ENCODE assay signal across 19 cellular contexts in the genomic region with DNA sequence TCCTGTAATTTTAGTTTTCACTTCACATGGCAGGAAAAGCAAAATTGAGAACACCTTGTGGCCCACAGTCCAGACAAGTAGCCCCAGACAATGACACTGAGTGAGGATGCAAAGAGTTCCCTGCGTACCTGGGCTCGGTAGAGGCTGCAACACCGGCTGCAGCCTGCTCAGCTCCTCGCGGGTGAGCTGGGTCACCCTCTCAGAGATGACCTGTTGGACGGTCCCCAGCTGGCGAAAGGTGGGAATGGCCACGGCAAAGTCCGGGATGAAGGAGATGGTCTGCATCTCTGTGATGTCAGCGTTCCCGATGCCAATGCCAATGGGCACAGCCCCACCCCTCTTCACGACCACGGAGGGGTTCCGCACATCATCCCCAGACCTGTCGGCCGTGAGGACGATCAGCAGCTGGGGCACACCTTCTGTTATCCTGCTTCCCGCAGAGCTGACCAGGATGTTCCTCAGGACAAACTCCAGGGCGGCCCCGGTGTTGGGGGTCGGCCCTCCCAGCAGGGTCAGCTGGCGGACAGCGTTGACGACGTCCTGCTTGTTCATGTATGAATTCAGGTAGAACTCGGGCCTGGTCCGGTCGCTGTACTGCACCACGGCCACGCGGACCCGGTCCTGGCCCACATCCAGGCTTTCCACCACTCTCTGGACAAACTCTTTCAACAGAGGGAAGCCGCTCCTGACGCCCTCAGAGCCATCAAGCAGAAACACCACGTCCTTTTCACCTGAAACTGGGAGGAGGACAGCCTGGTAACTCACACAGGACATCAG. TPM values are rescaled to one million over a fixed set of nuclear protein-coding genes. Genes with fewer than 3 reads are reported as not detected.
A peak's percentile ranks its signal among the peaks of the same experiment; 100 is the strongest.
DNase-seq lines count a peak whose midpoint lies in the region; ATAC-seq and TF ChIP-seq lines count a peak whose summit lies in the region.
"Had no signal": no experiment of that assay in that cellular context is flagged by ENCODE, and none has a peak within 500 bp of the region (broad histone marks: within the 10 kb centered on the region; RNA-seq: fewer than 3 reads in every experiment).

No MANE protein-coding gene starts in this region.

- H3K27me3 ChIP-seq in mesenchymal stem cell (ENCODE audit: control insufficient read depth in 1 of 2, insufficient read depth in 1 of 2, low read length in 2 of 2) (no peaks in the 10 kb centered on the region), stomach smooth muscle (ENCODE audit: control insufficient read depth in 1 of 2, insufficient read depth in 2 of 2, low read length in 2 of 2) (no peaks in the 10 kb centered on the region)
- H3K27me3 ChIP-seq: BLaER1, MG63 had no signal

- H3K4me3 Mint-ChIP-seq in natural killer cell treated with Interleukin-12 subunit alpha and Interleukin-12 subunit beta and Interleukin-15 and Interleukin-18, amount 100 ng/mL, for 72 hours, result no peak overlapping the region
- H3K4me3 Mint-ChIP-seq in natural killer cell, result no peak overlapping the region
- no peak overlapping the region for H3K4me3 Mint-ChIP-seq in activated CD4-positive, alpha-beta T cell treated with anti-CD3 and anti-CD28 coated beads for 36 hours
- H3K4me3 Mint-ChIP-seq: CD4-positive, CD25-positive, alpha-beta regulatory T cell had no signal

- H3K4me1 ChIP-seq in mesenchymal stem cell (ENCODE audit: control insufficient read depth, insufficient read depth, low read depth, low read length) (no peaks in the 10 kb centered on the region), stomach smooth muscle (ENCODE audit: control insufficient read depth, insufficient read depth, low read length) (peaks cover 50% of the 10 kb centered on the region)
- H3K4me1 ChIP-seq: BLaER1 had no signal

- H2BK120ac ChIP-seq in mesenchymal stem cell (ENCODE audit: low read depth, low read length), result no peak overlapping the region

- H3K27ac Mint-ChIP-seq in natural killer cell treated with Interleukin-12 subunit alpha and Interleukin-12 subunit beta and Interleukin-15 and Interleukin-18, amount 100 ng/mL, for 72 hours, result no peak overlapping the region
- H3K27ac Mint-ChIP-seq in natural killer cell, result no peak overlapping the region
- H3K27ac Mint-ChIP-seq in activated CD4-positive, alpha-beta T cell treated with anti-CD3 and anti-CD28 coated beads for 36 hours, result no peak overlapping the region

- no peak overlapping the region for H3K23ac ChIP-seq in mesenchymal stem cell (ENCODE audit: low read length in 2 of 2)

- ATAC-seq in natural killer cell treated with Interleukin-12 subunit alpha and Interleukin-12 subunit beta and Interleukin-15 and Interleukin-18, amount 100 ng/mL, for 72 hours, result no peak
- ATAC-seq in natural killer cell, result no peak
- no peak for ATAC-seq in activated CD4-positive, alpha-beta T cell treated with anti-CD3 and anti-CD28 coated beads for 36 hours
- ATAC-seq in HG03280 (IDR thresholded peaks at IDR 0.05; ENCODE audit: unreplicated experiment), result no peak
- ATAC-seq: PC-3 had no signal

- TF ChIP-seq CTCF in natural killer cell (IDR thresholded peaks at IDR 0.05), result no peak

- H3K14ac ChIP-seq in mesenchymal stem cell (ENCODE audit: low read length in 2 of 2), result no peak overlapping the region

- H2BK15ac ChIP-seq in mesenchymal stem cell (ENCODE audit: low read depth, poor library complexity, severe bottlenecking), result no peak overlapping the region

- H2BK12ac ChIP-seq in mesenchymal stem cell (ENCODE audit: low read length in 2 of 2), result no peak overlapping the region

- H3K36me3 Mint-ChIP-seq in natural killer cell treated with Interleukin-12 subunit alpha and Interleukin-12 subunit beta and Interleukin-15 and Interleukin-18, amount 100 ng/mL, for 72 hours, result no peaks in the 10 kb centered on the region
- H3K36me3 Mint-ChIP-seq in natural killer cell, result no peaks in the 10 kb centered on the region
- H3K36me3 Mint-ChIP-seq in activated CD4-positive, alpha-beta T cell treated with anti-CD3 and anti-CD28 coated beads for 36 hours (ENCODE audit: low read depth), result peaks cover 8% of the 10 kb centered on the region
- H3K36me3 Mint-ChIP-seq: CD4-positive, CD25-positive, alpha-beta regulatory T cell had no signal

- intact Hi-C loops in natural killer cell (cut with micrococcal nuclease), result no loop called here
- intact Hi-C loops in activated CD4-positive, alpha-beta T cell treated with anti-CD3 and anti-CD28 coated beads for 36 hours (cut with DNase I, micrococcal nuclease), result no loop called here

- DNase-seq in natural killer cell treated with Interleukin-12 subunit alpha and Interleukin-12 subunit beta and Interleukin-15 and Interleukin-18, amount 100 ng/mL, for 72 hours (ENCODE audit: low spot score), result peak; percentile 56
- DNase-seq in natural killer cell (no peak), mesenchymal stem cell (no peak), islet precursor cell (no peak)
- DNase-seq in activated CD4-positive, alpha-beta T cell treated with anti-CD3 and anti-CD28 coated beads for 36 hours, result no peak
- DNase-seq: CD4-positive, CD25-positive, alpha-beta regulatory T cell; DMS153; KG1; MG63; NCI-H1694; NCI-H2029 treated with DMSO at 0.1 percent for 48 hours; NCI-H446 treated with DMSO at 0.1 percent for 48 hours; NCI-H526; NCI-H82; NK-92 treated with Interleukin-12 subunit alpha and Interleukin-12 subunit beta, amount 100 ng/mL, for 24 hours; PC-3 had no signal

- H3K9ac ChIP-seq in mesenchymal stem cell (ENCODE audit: low read length), result peak overlapping the region; percentile 29
- H3K9ac ChIP-seq in stomach smooth muscle (ENCODE audit: low read length in 2 of 2), result peak overlapping the region in 1 of 2 donors; percentile 5
- H3K9ac ChIP-seq: BLaER1 had no signal

- no peak overlapping the region for H3K4ac ChIP-seq in mesenchymal stem cell (ENCODE audit: low read depth in 1 of 2, low read length in 2 of 2)

- no peaks in the 10 kb centered on the region for H3K9me3 ChIP-seq in mesenchymal stem cell (ENCODE audit: control insufficient read depth, low read length)
- no peaks in the 10 kb centered on the region for H3K9me3 ChIP-seq in stomach smooth muscle (ENCODE audit: control insufficient read depth in 2 of 2, low read length in 2 of 2)
- H3K9me3 ChIP-seq: BLaER1, MG63 had no signal

- H3K4me1 Mint-ChIP-seq in natural killer cell treated with Interleukin-12 subunit alpha and Interleukin-12 subunit beta and Interleukin-15 and Interleukin-18, amount 100 ng/mL, for 72 hours (ENCODE audit: low read depth in 2 of 2), result no peaks in the 10 kb centered on the region
- H3K4me1 Mint-ChIP-seq in natural killer cell, result no peaks in the 10 kb centered on the region
- H3K4me1 Mint-ChIP-seq in activated CD4-positive, alpha-beta T cell treated with anti-CD3 and anti-CD28 coated beads for 36 hours, result no peaks in the 10 kb centered on the region
- H3K4me1 Mint-ChIP-seq: CD4-positive, CD25-positive, alpha-beta regulatory T cell had no signal

- H3K27me3 Mint-ChIP-seq in natural killer cell treated with Interleukin-12 subunit alpha and Interleukin-12 subunit beta and Interleukin-15 and Interleukin-18, amount 100 ng/mL, for 72 hours, result peaks cover 0 to 11% of the 10 kb centered on the region in 2 donors
- H3K27me3 Mint-ChIP-seq in natural killer cell (ENCODE audit: low read depth in 2 of 2), result peaks cover 12 to 25% of the 10 kb centered on the region in 2 donors
- no peaks in the 10 kb centered on the region for H3K27me3 Mint-ChIP-seq in activated CD4-positive, alpha-beta T cell treated with anti-CD3 and anti-CD28 coated beads for 36 hours
- H3K27me3 Mint-ChIP-seq: CD4-positive, CD25-positive, alpha-beta regulatory T cell had no signal

- CTCF ChIA-PET in activated CD4-positive, alpha-beta T cell treated with anti-CD3 and anti-CD28 coated beads for 36 hours (lab: Charles Lee), result no interaction called here

- H3K27ac ChIP-seq in mesenchymal stem cell (ENCODE audit: low read length, poor library complexity, severe bottlenecking) (no peak overlapping the region), stomach smooth muscle (ENCODE audit: low read length) (peak overlapping the region; percentile 60)
- H3K27ac ChIP-seq: BLaER1 had no signal

- H3K79me1 ChIP-seq in mesenchymal stem cell (replicated peaks; ENCODE audit: low read length, poor library complexity, severe bottlenecking), result no peaks in the 10 kb centered on the region

- H4K8ac ChIP-seq in mesenchymal stem cell (ENCODE audit: low read length), result no peak overlapping the region

- 96% methylated on average over 35 of the region's 35 CpGs for WGBS in mesenchymal stem cell

- H3K36me3 ChIP-seq in mesenchymal stem cell (ENCODE audit: control insufficient read depth in 1 of 2, insufficient read depth in 2 of 2, low read depth in 1 of 2, low read length in 2 of 2) (peaks cover 3 to 95% of the 10 kb centered on the region in 2 experiments), stomach smooth muscle (ENCODE audit: control insufficient read depth in 2 of 2, insufficient read depth in 2 of 2, low read length in 2 of 2) (peaks cover 71 to 72% of the 10 kb centered on the region in 2 donors)
- H3K36me3 ChIP-seq: BLaER1 had no signal

- H2AFZ ChIP-seq in mesenchymal stem cell (ENCODE audit: low read depth, low read length), result no peak overlapping the region

- H4K91ac ChIP-seq in mesenchymal stem cell (ENCODE audit: low read length), result no peak overlapping the region

- H2AK5ac ChIP-seq in mesenchymal stem cell (ENCODE audit: low read length, severe bottlenecking), result no peak overlapping the region

- H3K9me3 Mint-ChIP-seq in natural killer cell treated with Interleukin-12 subunit alpha and Interleukin-12 subunit beta and Interleukin-15 and Interleukin-18, amount 100 ng/mL, for 72 hours, result no peaks in the 10 kb centered on the region
- H3K9me3 Mint-ChIP-seq in natural killer cell, result no peaks in the 10 kb centered on the region
- H3K9me3 Mint-ChIP-seq in activated CD4-positive, alpha-beta T cell treated with anti-CD3 and anti-CD28 coated beads for 36 hours (ENCODE audit: low read depth), result no peaks in the 10 kb centered on the region
- H3K9me3 Mint-ChIP-seq: CD4-positive, CD25-positive, alpha-beta regulatory T cell had no signal

- POLR2A ChIA-PET in activated CD4-positive, alpha-beta T cell treated with anti-CD3 and anti-CD28 coated beads for 36 hours (lab: Charles Lee), result no interaction called here

- no peak overlapping the region for H2BK5ac ChIP-seq in mesenchymal stem cell (ENCODE audit: low read depth, low read length, poor library complexity, severe bottlenecking)

- no peak overlapping the region for H3K4me3 ChIP-seq in mesenchymal stem cell (ENCODE audit: insufficient read depth in 1 of 2, low read depth in 1 of 2, low read length in 2 of 2)
- H3K4me3 ChIP-seq in stomach smooth muscle (ENCODE audit: low read length in 2 of 2), result no peak overlapping the region
- H3K4me3 ChIP-seq: BLaER1, MG63 had no signal

- no peak overlapping the region for H3K18ac ChIP-seq in mesenchymal stem cell (ENCODE audit: low read depth in 1 of 2, low read length in 2 of 2)

- H3K4me2 ChIP-seq in mesenchymal stem cell (ENCODE audit: low read length, poor library complexity, severe bottlenecking), result no peak overlapping the region
- H3K4me2 ChIP-seq: BLaER1 had no signal

RNA-seq across cellular contexts. Expression of a gene that starts 39.5 kb away (rescaled TPM):
- under 1 TPM in 1 of 2 donors, not detected in 1; 0.11 TPM for total RNA-seq in natural killer cell treated with Interleukin-12 subunit alpha and Interleukin-12 subunit beta and Interleukin-15 and Interleukin-18, amount 100 ng/mL, for 72 hours
- total RNA-seq in natural killer cell, result under 1 TPM; 0.10 to 0.31 (median 0.29) TPM
- polyA plus RNA-seq in mesenchymal stem cell (2013, experiment 1 of 2), result 173 TPM
- polyA plus RNA-seq in mesenchymal stem cell (2013, experiment 2 of 2), result 153 TPM
- 10 to 100 TPM; 29.9 to 36.4 TPM for total RNA-seq in activated CD4-positive, alpha-beta T cell treated with anti-CD3 and anti-CD28 coated beads for 36 hours

Comparison
In these comparisons a context has a peak if more than half of its experiments do, and no peak if none do; other contexts are left out.
1. RNA of a gene that starts 39.5 kb away (total RNA-seq): 29.9 to 36.4 TPM in activated CD4-positive, alpha-beta T cell treated with anti-CD3 and anti-CD28 coated beads for 36 hours; 0.10 to 0.31 TPM in natural killer cell and 0.11 TPM in natural killer cell treated with Interleukin-12 subunit alpha and Interleukin-12 subunit beta and Interleukin-15 and Interleukin-18, amount 100 ng/mL, for 72 hours; every median in the first group is over 10 times any median in the second.